In genomic region chr13:22451345-22451744, GRCh38 we compare ENCODE assay signal across 15 cellular contexts.
DNase-seq lines count a peak whose midpoint lies in the region; ATAC-seq, FAIRE-seq and TF ChIP-seq lines count a peak whose summit lies in the region.
"Had no signal": no experiment of that assay in that cellular context is flagged by ENCODE, and none has a peak within 500 bp of the region (broad histone marks: within the 10 kb centered on the region; RNA-seq: fewer than 3 reads in every experiment).

No MANE protein-coding gene starts in this region.

- no peak overlapping the region for H3K9ac ChIP-seq in HepG2 (ENCODE audit: insufficient read depth, low read depth, low read length)

- no peak for ATAC-seq in HepG2
- ATAC-seq in right lobe of liver: no peak
- no peak for ATAC-seq in T-helper 17 cell
- ATAC-seq: activated T-helper 17 cell treated with anti-CD3 and anti-CD28 coated beads, Interleukin-2, amount 50 U/mL, for 72 hours had no signal

- H3K36me3 ChIP-seq in HepG2 (replicated peaks in 1 of 2; ENCODE audit: control insufficient read depth in 1 of 2, insufficient read depth in 2 of 2, low read length in 2 of 2): no peaks in the 10 kb centered on the region
- H3K36me3 ChIP-seq in right lobe of liver: no peaks in the 10 kb centered on the region
- H3K36me3 ChIP-seq in cardiac muscle cell: no peaks in the 10 kb centered on the region
- H3K36me3 ChIP-seq in WERI-Rb-1: no peaks in the 10 kb centered on the region
- H3K36me3 ChIP-seq: thyroid gland had no signal

- CTCF ChIA-PET in HepG2 (lab: Yijun Ruan, JAX; ENCODE audit: low intra/inter-chr PET ratio, low total read pairs): no interaction called here

- H3K36me3 Mint-ChIP-seq in nephron (ENCODE audit: low read depth) (no peaks in the 10 kb centered on the region), T-helper 17 cell (ENCODE audit: low read depth) (no peaks in the 10 kb centered on the region)

- H3K4me1 Mint-ChIP-seq in nephron (peaks cover 51% of the 10 kb centered on the region), T-helper 17 cell (peaks cover 3% of the 10 kb centered on the region)
- H3K4me1 Mint-ChIP-seq: activated T-helper 17 cell treated with anti-CD3 and anti-CD28 coated beads, Interleukin-2, amount 50 U/mL, for 72 hours had no signal

- no peak overlapping the region for H3K4me2 ChIP-seq in HepG2 (ENCODE audit: low read depth, low read length)

- H3K4me3 ChIP-seq in HepG2 (replicated peaks in 1 of 3; ENCODE audit: insufficient read depth in 1 of 3, low read depth in 2 of 3, low read length in 3 of 3): no peak overlapping the region
- no peak overlapping the region for H3K4me3 ChIP-seq in right lobe of liver
- H3K4me3 ChIP-seq in cardiac muscle cell: no peak overlapping the region
- no peak overlapping the region for H3K4me3 ChIP-seq in WERI-Rb-1 (ENCODE audit: low read depth, low read length)
- H3K4me3 ChIP-seq: dorsolateral prefrontal cortex, thyroid gland had no signal

- no peak for TF ChIP-seq POLR2A in HepG2 (IDR thresholded peaks at IDR 0.05; ENCODE audit: insufficient read depth in 1 of 2, low read depth in 2 of 2, low read length in 2 of 2)
- no peak for TF ChIP-seq POLR2A in right lobe of liver (IDR thresholded peaks at IDR 0.05)

- in situ Hi-C loops in HepG2 (cut with HindIII; ENCODE audit: extremely low pct_ligation_motif_present, low pct_unique_long_range_greater_than_20kb): no loop called here

- H3K27me3 Mint-ChIP-seq in nephron (ENCODE audit: low read depth): no peaks in the 10 kb centered on the region
- H3K27me3 Mint-ChIP-seq in T-helper 17 cell: peaks cover 7% of the 10 kb centered on the region

- TF ChIP-seq EP300 in HepG2 (IDR thresholded peaks at IDR 0.05; ENCODE audit: low read depth in 2 of 2, low read length in 2 of 2) (no peak), HepG2 (CRISPR knock-in tag; IDR thresholded peaks at IDR 0.05; ENCODE audit: borderline replicate concordance) (no peak)

- BruUV-seq in HepG2 (replicated peaks; lab: Mats Ljungman, UMichigan): no TSS peak

- H3K9me3 Mint-ChIP-seq in nephron: no peaks in the 10 kb centered on the region
- H3K9me3 Mint-ChIP-seq: activated T-helper 17 cell treated with anti-CD3 and anti-CD28 coated beads, Interleukin-2, amount 50 U/mL, for 72 hours had no signal

- H4K20me1 ChIP-seq in HepG2 (ENCODE audit: insufficient read depth, low read length): no peaks in the 10 kb centered on the region

- WGBS in HepG2 (ENCODE audit: low lambda C conversion rate): 15% methylated on average over 4 of the region's 5 CpGs
- 18% methylated on average over 5 of the region's 5 CpGs for WGBS in right lobe of liver (ENCODE audit: insufficient coverage, low coverage, low lambda C conversion rate, missing lambda C conversion rate)

- no peaks in the 10 kb centered on the region for H3K79me2 ChIP-seq in HepG2 (ENCODE audit: insufficient read depth, low read length)

- H3K27ac ChIP-seq in HepG2 (ENCODE audit: extremely low read length, insufficient read depth, low read length) (no peak overlapping the region), right lobe of liver (no peak overlapping the region), cardiac muscle cell (peak overlapping the region; percentile 84), WERI-Rb-1 (no peak overlapping the region)
- H3K27ac ChIP-seq: thyroid gland had no signal

- DNase-seq in HepG2 (ENCODE audit: low spot score) (peak; percentile 3), right lobe of liver (no peak), cardiac muscle cell (ENCODE audit: low read depth in 1 of 2, low spot score in 1 of 2) (peak in 1 of 2 donors; percentile 27), T-helper 17 cell (no peak), WERI-Rb-1 (no peak)
- DNase-seq in activated CD4-positive, alpha-beta T cell treated with anti-CD3 and anti-CD28 coated beads, Interleukin-2, amount 50 U/mL, for 1 hour: no peak
- no peak for DNase-seq in stimulated activated CD4-positive, alpha-beta T cell treated with anti-CD3 and anti-CD28 coated beads, Interleukin-2, amount 100 ng/mL, for 24 hours
- DNase-seq: aorta, DMS 273 treated with DMSO at 0.1 percent for 48 hours, dorsolateral prefrontal cortex, OCI-M1 had no signal

- POLR2A ChIA-PET in HepG2 (lab: Yijun Ruan, JAX): no interaction called here

- H3K9me3 ChIP-seq in HepG2 (ENCODE audit: low read length) (no peaks in the 10 kb centered on the region), right lobe of liver (no peaks in the 10 kb centered on the region), cardiac muscle cell (ENCODE audit: low read depth) (no peaks in the 10 kb centered on the region), T-helper 17 cell (ENCODE audit: control insufficient read depth, low read length, poor library complexity, severe bottlenecking) (no peaks in the 10 kb centered on the region), WERI-Rb-1 (ENCODE audit: severe bottlenecking) (no peaks in the 10 kb centered on the region)
- H3K9me3 ChIP-seq: thyroid gland had no signal

- H3K4me1 ChIP-seq in HepG2 (ENCODE audit: insufficient read depth, low read length) (0 out of 2 replicates have a peak, but pooled peaks cover 6% of the 10 kb centered on the region), right lobe of liver (no peaks in the 10 kb centered on the region), cardiac muscle cell (ENCODE audit: low read depth) (peaks cover 39% of the 10 kb centered on the region)

- no peak overlapping the region for H2AFZ ChIP-seq in HepG2 (ENCODE audit: low read length)

- TF ChIP-seq CTCF in HepG2 (CRISPR knock-in tag; IDR thresholded peaks at IDR 0.05) (no peak), right lobe of liver (IDR thresholded peaks at IDR 0.05) (no peak), cardiac muscle cell (IDR thresholded peaks at IDR 0.05; ENCODE audit: low read depth, low read length) (no peak), nephron (IDR thresholded peaks at IDR 0.05; ENCODE audit: unreplicated experiment in 3 of 3) (no peak), WERI-Rb-1 (IDR thresholded peaks at IDR 0.05; ENCODE audit: low read depth, low read length) (no peak)

- intact Hi-C loops in HepG2 (cut with micrococcal nuclease; ENCODE audit: unreplicated experiment) (no loop called here), right lobe of liver (cut with DNase I) (no loop called here)

- no peak for TF ChIP-seq RAD21 in HepG2 (CRISPR knock-in tag; IDR thresholded peaks at IDR 0.05)

- H3K4me3 Mint-ChIP-seq in nephron: peak overlapping the region in 1 of 3 experiments; percentile 20
- no peak overlapping the region for H3K4me3 Mint-ChIP-seq in T-helper 17 cell
- H3K4me3 Mint-ChIP-seq: activated T-helper 17 cell treated with anti-CD3 and anti-CD28 coated beads, Interleukin-2, amount 50 U/mL, for 72 hours had no signal

- H3K27me3 ChIP-seq in HepG2 (ENCODE audit: control insufficient read depth in 1 of 2, insufficient read depth in 2 of 2, low read length in 2 of 2) (peaks cover 0 to 2% of the 10 kb centered on the region in 2 experiments; a peak in 1 of 5 replicates), right lobe of liver (no peaks in the 10 kb centered on the region), cardiac muscle cell (no peaks in the 10 kb centered on the region), WERI-Rb-1 (ENCODE audit: insufficient read depth, low read depth, severe bottlenecking) (peaks cover 78% of the 10 kb centered on the region)
- H3K27me3 ChIP-seq: thyroid gland had no signal

- FAIRE-seq in HepG2 (lab: Jason Lieb, UNC): no peak
- FAIRE-seq: islet of Langerhans had no signal

- peak overlapping the region; percentile 66 to 90 (median 68) for H3K27ac Mint-ChIP-seq in nephron
- H3K27ac Mint-ChIP-seq in T-helper 17 cell: no peak overlapping the region
- H3K27ac Mint-ChIP-seq: activated T-helper 17 cell treated with anti-CD3 and anti-CD28 coated beads, Interleukin-2, amount 50 U/mL, for 72 hours had no signal

TF ChIP-seq in HepG2, 621 proteins besides CTCF, POLR2A, EP300 and RAD21:
- TF ChIP-seq GFI1 (CRISPR knock-in tag; IDR thresholded peaks at IDR 0.05; ENCODE audit: borderline replicate concordance) (no peak), CEBPB (IDR thresholded peaks at IDR 0.05; ENCODE audit: borderline replicate concordance, low read depth, low read length) (0 out of 2 replicates have a peak, but pooled peaks have one; percentile 52), HDAC6 (IDR thresholded peaks at IDR 0.05; ENCODE audit: low read depth, low read length) (no peak)
